ENCODE assay signal across 8 cellular contexts in genomic region chr11:65891180-65892136, GRCh38. TPM values are rescaled to one million over a fixed set of nuclear protein-coding genes. Genes with fewer than 3 reads are reported as not detected.
DNase-seq lines count a peak whose midpoint lies in the region; ATAC-seq and TF ChIP-seq lines count a peak whose summit lies in the region.

No MANE protein-coding gene starts in this region.

- peaks cover 20% of the 10 kb centered on the region for H3K36me3 Mint-ChIP-seq in activated naive CD4-positive, alpha-beta T cell treated with anti-CD3 and anti-CD28 coated beads, Interleukin-2, amount 10 ng/mL, durations not matched to agents 7 days and 5 days

- intact Hi-C loops in left ventricle myocardium superior (cut with micrococcal nuclease): no loop called here

- peaks cover 46% of the 10 kb centered on the region for H3K36me3 ChIP-seq in skeletal muscle satellite cell (ENCODE audit: insufficient read depth, low read length)

- peak overlapping the region; percentile 74 for H3K4me3 ChIP-seq in skeletal muscle satellite cell (ENCODE audit: low read length)

- peak; percentile 3 for ATAC-seq in left ventricle myocardium superior

- H3K4me1 ChIP-seq in skeletal muscle satellite cell (ENCODE audit: control insufficient read depth, insufficient read depth, low read length): peaks cover 76% of the 10 kb centered on the region

- peak overlapping the region; percentile 96 for H3K4me3 Mint-ChIP-seq in activated naive CD4-positive, alpha-beta T cell treated with anti-CD3 and anti-CD28 coated beads, Interleukin-2, amount 10 ng/mL, durations not matched to agents 7 days and 5 days

- peak; percentile 74 for TF ChIP-seq CTCF in GM10266 (IDR thresholded peaks at IDR 0.05; ENCODE audit: control insufficient read depth, insufficient read depth, low read depth, missing control alignments)

- no peaks in the 10 kb centered on the region for H3K27me3 Mint-ChIP-seq in activated naive CD4-positive, alpha-beta T cell treated with anti-CD3 and anti-CD28 coated beads, Interleukin-2, amount 10 ng/mL, durations not matched to agents 7 days and 5 days

- H3K4me1 Mint-ChIP-seq in activated naive CD4-positive, alpha-beta T cell treated with anti-CD3 and anti-CD28 coated beads, Interleukin-2, amount 10 ng/mL, durations not matched to agents 7 days and 5 days: peaks cover 74% of the 10 kb centered on the region

- peak overlapping the region; percentile 89 for H3K4me2 ChIP-seq in skeletal muscle satellite cell (ENCODE audit: low read length)

- no peak for DNase-seq in GM10266 (ENCODE audit: extremely low spot score)
- DNase-seq in NAMALWA (ENCODE audit: low spot score): peak; percentile 69
- peak; percentile 55 for DNase-seq in activated naive CD4-positive, alpha-beta T cell treated with anti-CD3 and anti-CD28 coated beads, Interleukin-2, amount 10 ng/mL, durations not matched to agents 7 days and 5 days
- peak; percentile 73 for DNase-seq in left ventricle myocardium superior
- DNase-seq in DMS114 treated with DMSO at 0.1 percent for 48 hours (lab: John Stamatoyannopoulos, UW; ENCODE audit: unreplicated experiment): no peak
- DNase-seq in HuH-7 (ENCODE audit: low spot score): no peak
- DNase-seq in NCI-H2107 treated with DMSO at 0.1 percent for 48 hours (lab: John Stamatoyannopoulos, UW; ENCODE audit: unreplicated experiment): no peak

- H3K9me3 ChIP-seq in skeletal muscle satellite cell (replicated peaks; ENCODE audit: low read length): no peaks in the 10 kb centered on the region

- peak overlapping the region; percentile 86 for H3K9ac ChIP-seq in skeletal muscle satellite cell (ENCODE audit: low read depth, low read length)

- H3K9me3 Mint-ChIP-seq in activated naive CD4-positive, alpha-beta T cell treated with anti-CD3 and anti-CD28 coated beads, Interleukin-2, amount 10 ng/mL, durations not matched to agents 7 days and 5 days: no peaks in the 10 kb centered on the region

- H3K27ac Mint-ChIP-seq in activated naive CD4-positive, alpha-beta T cell treated with anti-CD3 and anti-CD28 coated beads, Interleukin-2, amount 10 ng/mL, durations not matched to agents 7 days and 5 days: peak overlapping the region; percentile 87

- CTCF ChIA-PET in activated naive CD4-positive, alpha-beta T cell treated with anti-CD3 and anti-CD28 coated beads, Interleukin-2, amount 10 ng/mL, durations not matched to agents 7 days and 5 days (lab: Charles Lee): interaction anchor here (0.6 to 10.9 kb wide), 13 partner anchors 6 to 180 kb away, joined by 3 to 142 read pairs (median 3); partner anchors contain the start of genes CFL1, FOSL1, KAT5 and MUS81

- no peaks in the 10 kb centered on the region for H3K27me3 ChIP-seq in skeletal muscle satellite cell (ENCODE audit: control insufficient read depth, insufficient read depth, low read length)

RNA-seq across cellular contexts. Expression of gene CCDC85B, which starts 1.0 kb away (rescaled TPM):
- total RNA-seq in left ventricle myocardium superior: 30.0 TPM
- 48.1 and 61.1 TPM in 2 replicates for total RNA-seq in skeletal muscle satellite cell (2012; rRNA removed)

RNA-seq across cellular contexts. Expression of gene FIBP, which starts 3.2 kb away (rescaled TPM):
- 44.9 TPM for total RNA-seq in left ventricle myocardium superior
- total RNA-seq in skeletal muscle satellite cell (2012; rRNA removed): 173 and 237 TPM in 2 replicates

RNA-seq across cellular contexts. Expression of gene FOSL1, which starts 8.7 kb away (rescaled TPM):
- 0.32 TPM for total RNA-seq in left ventricle myocardium superior
- total RNA-seq in skeletal muscle satellite cell (2012; rRNA removed): 65.9 and 97.2 TPM in 2 replicates

RNA-seq across cellular contexts. Expression of gene CTSW, which starts 11.8 kb away (rescaled TPM):
- 1.1 TPM for total RNA-seq in left ventricle myocardium superior
- 0.25 and 0.44 TPM in 2 replicates for total RNA-seq in skeletal muscle satellite cell (2012; rRNA removed)

RNA-seq across cellular contexts. Expression of gene EFEMP2, which starts 18.9 kb away (rescaled TPM):
- 95.2 TPM for total RNA-seq in left ventricle myocardium superior
- 40.1 and 69.7 TPM in 2 replicates for total RNA-seq in skeletal muscle satellite cell (2012; rRNA removed)

Comparison
In these comparisons a context has a peak if more than half of its experiments do, and no peak if none do; other contexts are left out.
1. DNase-seq: peak in NAMALWA (single experiment), activated naive CD4-positive, alpha-beta T cell treated with anti-CD3 and anti-CD28 coated beads, Interleukin-2, amount 10 ng/mL, durations not matched to agents 7 days and 5 days (single experiment) and left ventricle myocardium superior (single experiment); none in GM10266 (single experiment), DMS114 treated with DMSO at 0.1 percent for 48 hours (single experiment), HuH-7 (single experiment) and NCI-H2107 treated with DMSO at 0.1 percent for 48 hours (single experiment).